Comparison of ENCODE assay signal across 14 cellular contexts in the genomic region with DNA sequence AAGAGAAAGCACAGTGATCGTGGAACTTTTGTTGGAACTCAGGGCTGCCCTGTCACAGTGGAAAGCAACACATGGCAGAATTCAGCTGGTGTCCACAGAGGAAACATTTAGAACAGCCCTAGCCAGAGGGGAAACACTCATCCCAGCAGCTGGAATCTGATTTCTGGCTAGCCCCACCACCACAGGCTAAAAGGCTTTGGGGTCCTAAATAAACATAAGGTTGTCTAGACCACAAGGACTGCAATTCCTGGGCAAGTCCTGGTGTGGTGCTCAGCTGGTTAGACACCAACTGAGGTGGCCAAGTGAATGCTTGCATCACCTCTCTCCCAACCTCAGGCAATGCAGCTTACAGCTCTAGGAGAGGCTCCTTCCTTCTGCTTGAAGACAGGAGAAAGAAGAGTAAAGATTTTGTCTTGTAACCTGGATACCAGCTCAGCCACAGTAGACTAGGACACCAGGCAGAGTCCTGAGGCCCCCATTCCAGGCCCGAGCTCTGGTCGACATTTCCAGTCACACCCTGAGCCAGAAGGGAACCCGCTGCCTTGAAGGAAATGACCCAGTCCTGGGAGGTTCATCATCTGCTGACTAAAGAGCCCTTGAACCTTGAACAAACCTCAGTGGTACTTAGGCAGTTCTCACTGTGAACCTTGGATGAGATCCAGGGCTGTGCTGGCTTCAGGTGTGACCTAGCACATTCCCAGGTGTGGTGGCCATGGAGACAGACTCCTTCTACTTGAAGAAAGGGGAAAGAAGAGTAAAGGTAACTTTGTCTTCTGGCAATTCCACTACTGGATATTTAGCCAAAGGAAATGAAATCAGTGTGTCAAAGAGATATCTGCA.
DNase-seq lines count a peak whose midpoint lies in the region; ATAC-seq and TF ChIP-seq lines count a peak whose summit lies in the region.
"Had no signal": no experiment of that assay in that cellular context is flagged by ENCODE, and none has a peak within 500 bp of the region (broad histone marks: within the 10 kb centered on the region; RNA-seq: fewer than 3 reads in every experiment).

No MANE protein-coding gene starts in this region.

- ATAC-seq in effector memory CD8-positive, alpha-beta T cell (replicated peaks): no peak

- peaks cover 9 to 13% of the 10 kb centered on the region in 2 experiments; a peak in 4 of 5 replicates for H3K9me3 Mint-ChIP-seq in H9
- H3K9me3 Mint-ChIP-seq in HFFc6: no peaks in the 10 kb centered on the region
- no peaks in the 10 kb centered on the region for H3K9me3 Mint-ChIP-seq in effector memory CD8-positive, alpha-beta T cell
- peaks cover 0 to 3% (median 0%) of the 10 kb centered on the region in 5 donors for H3K9me3 Mint-ChIP-seq in CD8-positive, alpha-beta memory T cell

- no peak overlapping the region for H3K27ac ChIP-seq in H9 (ENCODE audit: insufficient read length, low read depth, low read length)
- peak overlapping the region; percentile 22 for H3K27ac ChIP-seq in colonic mucosa
- H3K27ac ChIP-seq in mucosa of rectum (ENCODE audit: low read depth in 2 of 2, low read length in 2 of 2): peak overlapping the region; percentile 59 to 69
- H3K27ac ChIP-seq in thyroid gland: no peak overlapping the region
- H3K27ac ChIP-seq in CD8-positive, alpha-beta memory T cell (ENCODE audit: low read depth, low read length): no peak overlapping the region
- H3K27ac ChIP-seq: C4-2B, SJSA1 had no signal

- no peak overlapping the region for H2AK5ac ChIP-seq in H9 (ENCODE audit: insufficient read length, low read length)

- peaks cover 2% of the 10 kb centered on the region for H3K23me2 ChIP-seq in H9 (ENCODE audit: insufficient read length, low read depth, low read length, poor library complexity, severe bottlenecking)

- H3K14ac ChIP-seq in H9 (ENCODE audit: insufficient read depth, low read length): no peak overlapping the region; the same call in 1 of the 2 replicates

- no peak overlapping the region for H3K4ac ChIP-seq in H9 (ENCODE audit: low read depth, low read length)

- no peak for TF ChIP-seq POLR2A in thyroid gland (IDR thresholded peaks at IDR 0.05)

- no peak overlapping the region for H2AFZ ChIP-seq in H9 (ENCODE audit: low read length)

- no peaks in the 10 kb centered on the region for H3K36me3 ChIP-seq in colonic mucosa
- no peaks in the 10 kb centered on the region for H3K36me3 ChIP-seq in mucosa of rectum (ENCODE audit: control insufficient read depth in 2 of 2, insufficient read depth in 2 of 2, low read length in 2 of 2)
- H3K36me3 ChIP-seq in thyroid gland: no peaks in the 10 kb centered on the region
- H3K36me3 ChIP-seq in CD8-positive, alpha-beta memory T cell (ENCODE audit: insufficient read depth, low read length): no peaks in the 10 kb centered on the region
- H3K36me3 ChIP-seq: SJSA1 had no signal

- WGBS in H9 (ENCODE audit: extremely low coverage, insufficient read length, low lambda C conversion rate): no CpG with 5 or more reads among the region's 4 CpGs
- WGBS in thyroid gland, 2 donors: 58 to 62% methylated on average over 4 of the region's 4 CpGs

- H3K4me1 ChIP-seq in H9 (ENCODE audit: insufficient read depth, low read length): no peaks in the 10 kb centered on the region
- H3K4me1 ChIP-seq in colonic mucosa: no peaks in the 10 kb centered on the region
- H3K4me1 ChIP-seq in mucosa of rectum (ENCODE audit: control insufficient read depth in 2 of 2, insufficient read depth in 2 of 2, low read length in 2 of 2): peaks cover 7 to 15% of the 10 kb centered on the region in 2 donors
- peaks cover 7 to 11% of the 10 kb centered on the region in 2 donors for H3K4me1 ChIP-seq in thyroid gland
- H3K4me1 ChIP-seq in CD8-positive, alpha-beta memory T cell (ENCODE audit: insufficient read depth, low read length): no peaks in the 10 kb centered on the region
- H3K4me1 ChIP-seq: SJSA1 had no signal

- no peak overlapping the region for H2BK120ac ChIP-seq in H9 (ENCODE audit: low read depth, low read length, poor library complexity, severe bottlenecking)

- no peak overlapping the region for H3K23ac ChIP-seq in H9 (ENCODE audit: insufficient read length, low read depth, low read length)

- H3K18ac ChIP-seq in H9 (ENCODE audit: insufficient read length, low read depth, low read length): no peak overlapping the region

- H3K4me1 Mint-ChIP-seq in H9 (no peaks in the 10 kb centered on the region), HFFc6 (ENCODE audit: low read depth) (peaks cover 7% of the 10 kb centered on the region)
- no peaks in the 10 kb centered on the region for H3K4me1 Mint-ChIP-seq in effector memory CD8-positive, alpha-beta T cell (ENCODE audit: low read depth in 2 of 2)
- no peaks in the 10 kb centered on the region for H3K4me1 Mint-ChIP-seq in CD8-positive, alpha-beta memory T cell

- no peak overlapping the region for H4K91ac ChIP-seq in H9 (ENCODE audit: insufficient read length, low read depth, low read length)

- H2BK15ac ChIP-seq in H9 (ENCODE audit: low read depth, low read length): no peak overlapping the region

- no peak overlapping the region for H3K4me3 Mint-ChIP-seq in H9
- H3K4me3 Mint-ChIP-seq in HFFc6: no peak overlapping the region
- H3K4me3 Mint-ChIP-seq in effector memory CD8-positive, alpha-beta T cell: no peak overlapping the region
- H3K4me3 Mint-ChIP-seq in CD8-positive, alpha-beta memory T cell: no peak overlapping the region

- H3K79me2 ChIP-seq in H9 (ENCODE audit: insufficient read depth, low read length): no peaks in the 10 kb centered on the region

- no peak overlapping the region for H2BK12ac ChIP-seq in H9 (ENCODE audit: insufficient read length, low read depth, low read length)

- no peak overlapping the region for H4K5ac ChIP-seq in H9 (ENCODE audit: insufficient read length, low read depth, low read length)

- no peak overlapping the region for H3K9ac ChIP-seq in H9 (ENCODE audit: extremely low read depth, insufficient read length, low read length)
- H3K9ac ChIP-seq in colonic mucosa (ENCODE audit: low read depth in 2 of 2, low read length in 2 of 2): peak overlapping the region in 1 of 2 donors; percentile 5
- no peak overlapping the region for H3K9ac ChIP-seq in mucosa of rectum (ENCODE audit: low read depth in 1 of 2, low read length in 2 of 2)

- peaks cover 2 to 7% (median 4%) of the 10 kb centered on the region in 3 experiments; a peak in 5 of 7 replicates for H3K36me3 Mint-ChIP-seq in H9 (ENCODE audit: insufficient read depth in 1 of 3, low read depth in 3 of 3)
- H3K36me3 Mint-ChIP-seq in HFFc6 (ENCODE audit: low read depth): no peaks in the 10 kb centered on the region; the same call in 1 of the 2 replicates
- H3K36me3 Mint-ChIP-seq in effector memory CD8-positive, alpha-beta T cell (ENCODE audit: insufficient read depth): no peaks in the 10 kb centered on the region
- H3K36me3 Mint-ChIP-seq in CD8-positive, alpha-beta memory T cell: peaks cover 0 to 8% (median 0%) of the 10 kb centered on the region in 3 donors

- H4K20me1 ChIP-seq in H9 (ENCODE audit: control insufficient read depth, insufficient read depth, insufficient read length): no peaks in the 10 kb centered on the region

- H3K56ac ChIP-seq in H9 (ENCODE audit: insufficient read length, low read depth, low read length): no peak overlapping the region

- H2BK20ac ChIP-seq in H9 (ENCODE audit: low read depth, low read length, poor library complexity, severe bottlenecking): no peak overlapping the region

- H3K4me3 ChIP-seq in colonic mucosa (no peak overlapping the region), mucosa of rectum (ENCODE audit: low read length in 2 of 2) (no peak overlapping the region), thyroid gland (replicated peaks in 1 of 3) (no peak overlapping the region)
- H3K4me3 ChIP-seq in CD8-positive, alpha-beta memory T cell (ENCODE audit: low read length): no peak overlapping the region
- H3K4me3 ChIP-seq: SJSA1 had no signal

- no peak overlapping the region for H3K4me2 ChIP-seq in H9 (ENCODE audit: insufficient read depth, insufficient read length, low read length)

- no peak overlapping the region for H3T11ph ChIP-seq in H9 (ENCODE audit: low read length)

- peaks cover 4% of the 10 kb centered on the region; the same call in 1 of the 2 replicates for H3K27me3 Mint-ChIP-seq in H9 (ENCODE audit: low read depth)
- peaks cover 2% of the 10 kb centered on the region for H3K27me3 Mint-ChIP-seq in HFFc6 (ENCODE audit: insufficient read depth)
- peaks cover 37 to 55% of the 10 kb centered on the region in 2 donors for H3K27me3 Mint-ChIP-seq in effector memory CD8-positive, alpha-beta T cell
- H3K27me3 Mint-ChIP-seq in CD8-positive, alpha-beta memory T cell: peaks cover 10 to 35% of the 10 kb centered on the region in 2 donors

- no peaks in the 10 kb centered on the region for H3K27me3 ChIP-seq in H9 (ENCODE audit: insufficient read depth, low read length)
- no peaks in the 10 kb centered on the region for H3K27me3 ChIP-seq in colonic mucosa
- H3K27me3 ChIP-seq in mucosa of rectum (ENCODE audit: control insufficient read depth in 2 of 2, insufficient read depth in 2 of 2, low read length in 2 of 2): no peaks in the 10 kb centered on the region
- H3K27me3 ChIP-seq in thyroid gland: no peaks in the 10 kb centered on the region
- no peaks in the 10 kb centered on the region for H3K27me3 ChIP-seq in CD8-positive, alpha-beta memory T cell (ENCODE audit: insufficient read depth, low read length, poor library complexity, severe bottlenecking)
- H3K27me3 ChIP-seq: SJSA1 had no signal

- H3K9me3 ChIP-seq in H9 (ENCODE audit: control insufficient read depth, low read depth, low read length): no peaks in the 10 kb centered on the region
- H3K9me3 ChIP-seq in colonic mucosa: no peaks in the 10 kb centered on the region
- H3K9me3 ChIP-seq in mucosa of rectum (ENCODE audit: control insufficient read depth in 2 of 2, low read length in 2 of 2): no peaks in the 10 kb centered on the region
- H3K9me3 ChIP-seq in thyroid gland: no peaks in the 10 kb centered on the region
- no peaks in the 10 kb centered on the region for H3K9me3 ChIP-seq in CD8-positive, alpha-beta memory T cell (ENCODE audit: low read length)
- H3K9me3 ChIP-seq: SJSA1 had no signal

- no peaks in the 10 kb centered on the region for H3K79me1 ChIP-seq in H9 (ENCODE audit: insufficient read depth, low read depth, low read length, poor library complexity, severe bottlenecking)

- H2BK5ac ChIP-seq in H9 (ENCODE audit: insufficient read length, low read length): no peak overlapping the region

- intact Hi-C loops in colonic mucosa (cut with DNase I): no loop called here
- intact Hi-C loops in thyroid gland (cut with DNase I): no loop called here

- POLR2A ChIA-PET in CD8-positive, alpha-beta memory T cell (lab: Charles Lee): no interaction called here

- TF ChIP-seq CTCF in H9 (conservative IDR thresholded peaks at IDR 0.05): no peak
- no peak for TF ChIP-seq CTCF in colonic mucosa (IDR thresholded peaks at IDR 0.05)
- TF ChIP-seq CTCF in thyroid gland (IDR thresholded peaks at IDR 0.05): no peak
- TF ChIP-seq CTCF in HFFc6 (IDR thresholded peaks at IDR 0.05): no peak

- H3K27ac Mint-ChIP-seq in H9: no peak overlapping the region
- H3K27ac Mint-ChIP-seq in HFFc6: no peak overlapping the region
- H3K27ac Mint-ChIP-seq in effector memory CD8-positive, alpha-beta T cell: no peak overlapping the region
- peak overlapping the region in 1 of 8 donors; percentile 2 for H3K27ac Mint-ChIP-seq in CD8-positive, alpha-beta memory T cell

- H4K8ac ChIP-seq in H9 (replicated peaks; ENCODE audit: insufficient read length, low read depth, low read length): peak overlapping the region; percentile 80

- DNase-seq in H9 (no peak), colonic mucosa (peak; percentile 80), thyroid gland (peak; percentile 69 to 72), HFFc6 (no peak)
- no peak for DNase-seq in effector memory CD8-positive, alpha-beta T cell
- no peak for DNase-seq in CD8-positive, alpha-beta memory T cell
- DNase-seq in activated CD4-positive, alpha-beta T cell treated with anti-CD3 and anti-CD28 coated beads, Interleukin-2, amount 50 U/mL, for 1 hour: no peak
- DNase-seq: COR-L47, NCI-H1105 treated with DMSO at 0.1 percent for 48 hours, NCI-H187, NCI-H748 treated with DMSO at 0.1 percent for 48 hours had no signal

- CTCF ChIA-PET in CD8-positive, alpha-beta memory T cell (lab: Charles Lee): no interaction called here

Comparison
In these comparisons a context has a peak if more than half of its experiments do, and no peak if none do; other contexts are left out.
1. DNase-seq: peak in colonic mucosa (single experiment) and thyroid gland (2 of 2); none in H9 (single experiment), HFFc6 (single experiment), effector memory CD8-positive, alpha-beta T cell (0 of 3), CD8-positive, alpha-beta memory T cell (0 of 5) and activated CD4-positive, alpha-beta T cell treated with anti-CD3 and anti-CD28 coated beads, Interleukin-2, amount 50 U/mL, for 1 hour (single experiment).
2. H3K27ac ChIP-seq: peak in colonic mucosa (single experiment) and mucosa of rectum (2 of 2); none in H9 (single experiment), thyroid gland (0 of 3) and CD8-positive, alpha-beta memory T cell (single experiment).